9 cellular contexts compared by ENCODE assay signal in the genomic region with DNA sequence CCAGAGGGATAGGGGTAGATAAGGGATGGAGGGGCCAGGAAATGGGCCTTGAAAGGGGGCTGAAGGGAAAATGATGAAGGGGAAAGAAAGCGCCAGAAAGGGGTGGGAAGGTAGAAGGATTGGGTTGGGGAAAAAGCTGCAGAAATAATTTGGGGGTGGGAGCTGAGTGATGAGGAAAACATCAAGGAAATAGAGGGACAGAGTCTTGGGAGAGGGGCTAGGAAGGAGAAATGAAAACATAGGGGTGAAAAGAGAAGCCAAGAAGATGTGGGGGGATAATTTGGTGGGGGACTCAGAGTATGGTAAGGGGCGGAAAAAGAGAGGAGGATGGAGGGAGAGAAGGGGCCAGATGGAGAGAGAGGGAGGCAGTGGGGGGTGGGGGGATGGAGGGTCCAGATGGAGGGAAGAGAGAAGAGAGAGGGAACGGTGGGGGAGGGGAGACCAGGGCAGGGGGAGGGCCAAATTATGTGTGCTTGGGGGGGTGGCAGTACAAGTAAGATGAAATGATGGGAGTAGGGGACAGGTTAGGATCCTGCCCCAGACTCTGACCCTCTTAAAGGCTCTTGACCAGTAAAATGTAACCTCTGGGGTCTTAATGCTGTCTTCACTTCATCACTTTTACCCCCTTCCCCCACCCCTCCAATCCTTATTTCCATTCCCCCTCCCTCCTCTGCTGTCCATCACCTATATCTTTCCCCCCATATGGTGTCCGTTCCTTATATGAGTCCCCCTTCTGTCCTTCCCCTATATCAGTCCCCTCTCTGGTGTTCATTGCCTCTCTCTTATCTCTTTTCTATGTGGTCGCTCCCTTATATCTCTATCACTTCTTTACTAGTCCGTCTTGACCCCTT. TPM values are rescaled to one million over a fixed set of nuclear protein-coding genes. Genes with fewer than 3 reads are reported as not detected.
DNase-seq lines count a peak whose midpoint lies in the region; ATAC-seq and TF ChIP-seq lines count a peak whose summit lies in the region.
"Had no signal": no experiment of that assay in that cellular context is flagged by ENCODE, and none has a peak within 500 bp of the region (broad histone marks: within the 10 kb centered on the region; RNA-seq: fewer than 3 reads in every experiment).

No MANE protein-coding gene starts in this region.

- peak overlapping the region; percentile 52 for H3K4me3 ChIP-seq in AG09309 (ENCODE audit: control insufficient read depth, low read depth, low read length)
- peak overlapping the region; percentile 41 for H3K4me3 ChIP-seq in HFF-Myc (replicated peaks; ENCODE audit: low read depth, low read length)
- H3K4me3 ChIP-seq: SJCRH30 had no signal

- no peaks in the 10 kb centered on the region for H3K27me3 Mint-ChIP-seq in mesothelial cell of epicardium (ENCODE audit: low read depth)

- H3K9me3 Mint-ChIP-seq in mesothelial cell of epicardium, result no peaks in the 10 kb centered on the region

- H3K4me3 Mint-ChIP-seq in mesothelial cell of epicardium, result peak overlapping the region; percentile 70

- TF ChIP-seq CTCF in AG09309 (IDR thresholded peaks at IDR 0.05; ENCODE audit: control insufficient read depth, insufficient read depth, low read depth, low read length, missing control alignments) (no peak), HFF-Myc (IDR thresholded peaks at IDR 0.05; ENCODE audit: low read depth, low read length, missing control alignments) (no peak), mesothelial cell of epicardium (IDR thresholded peaks at IDR 0.05; ENCODE audit: unreplicated experiment) (no peak)

- H3K4me1 Mint-ChIP-seq in mesothelial cell of epicardium, result peaks cover 73% of the 10 kb centered on the region

- no peak for ATAC-seq in GM19452 (IDR thresholded peaks at IDR 0.05; ENCODE audit: unreplicated experiment)

- peak overlapping the region; percentile 75 for H3K27ac ChIP-seq in angular gyrus (ENCODE audit: low read depth, low read length)
- H3K27ac ChIP-seq: SJCRH30 had no signal

- H3K27ac Mint-ChIP-seq in mesothelial cell of epicardium, result peak overlapping the region; percentile 90

- peaks cover 10% of the 10 kb centered on the region for H3K36me3 Mint-ChIP-seq in mesothelial cell of epicardium

- DNase-seq in AG09309 (ENCODE audit: low read depth) (no peak), HFF-Myc (ENCODE audit: extremely low read depth, low read depth) (no peak), mesothelial cell of epicardium (ENCODE audit: low spot score in 2 of 2, unreplicated experiment in 2 of 2) (no peak), NCI-H446 treated with DMSO at 0.1 percent for 48 hours (lab: John Stamatoyannopoulos, UW) (no peak), T-helper 9 cell (no peak)
- no peak for DNase-seq in stimulated activated naive CD4-positive, alpha-beta T cell treated with Interleukin-2 at 50 U/mL for 16 hours (lab: John Stamatoyannopoulos, UW)
- DNase-seq: SJCRH30 had no signal

RNA-seq across cellular contexts. Expression of gene SYNGAP1, which starts 0.9 kb away (rescaled TPM):
- total RNA-seq in mesothelial cell of epicardium, result 57.7 to 66.1 TPM (median 65.1 TPM) in 3 replicates

RNA-seq across cellular contexts. Expression of gene CUTA, which starts 2.8 kb away (rescaled TPM):
- 238 to 239 TPM (median 239 TPM) in 3 replicates for total RNA-seq in mesothelial cell of epicardium

RNA-seq across cellular contexts. Expression of gene PHF1, which starts 9.9 kb away (rescaled TPM):
- 61.0 to 63.6 TPM (median 63.0 TPM) in 3 replicates for total RNA-seq in mesothelial cell of epicardium

RNA-seq across cellular contexts. Expression of gene KIFC1, which starts 29.1 kb away (rescaled TPM):
- 30.1 to 31.3 TPM (median 30.3 TPM) in 3 replicates for total RNA-seq in mesothelial cell of epicardium

RNA-seq across cellular contexts. Expression of gene ZBTB9, which starts 33.7 kb away (rescaled TPM):
- 9.6 to 10.2 TPM (median 10.0 TPM) in 3 replicates for total RNA-seq in mesothelial cell of epicardium
